ENCODE assay signal across 16 cellular contexts in the genomic region with DNA sequence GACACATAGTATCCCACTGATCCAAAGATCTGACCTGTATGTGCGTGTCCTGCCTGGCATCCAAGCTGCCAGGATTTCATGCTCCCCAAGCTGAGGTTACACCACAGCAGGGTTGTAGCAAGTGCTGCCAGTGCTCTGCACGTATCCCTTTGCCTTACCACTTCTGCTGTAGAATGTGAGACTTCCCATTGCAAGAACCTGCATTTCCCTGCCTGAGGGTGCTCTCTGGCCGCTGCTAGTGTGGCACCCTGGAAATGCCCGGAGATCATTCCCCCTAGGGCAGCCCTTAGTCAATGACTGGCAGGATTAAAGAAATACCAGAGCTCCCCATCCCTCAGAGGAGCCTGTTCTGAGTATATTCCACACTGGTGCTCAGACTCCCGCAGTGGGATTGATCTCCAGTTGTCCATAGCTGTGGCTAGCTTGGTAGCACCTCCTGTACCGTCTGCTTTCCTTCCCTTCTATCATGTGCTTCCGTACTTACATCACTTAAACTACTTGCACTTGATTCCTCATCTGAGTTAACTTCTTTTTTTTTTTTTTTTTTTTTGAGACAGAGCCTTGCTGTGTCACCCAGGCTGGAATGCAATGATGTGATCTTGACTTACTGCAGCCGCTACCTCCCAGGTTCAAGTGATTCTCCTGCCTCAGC.
A peak's percentile ranks its signal among the peaks of the same experiment; 100 is the strongest.
DNase-seq lines count a peak whose midpoint lies in the region; ATAC-seq, FAIRE-seq and TF ChIP-seq lines count a peak whose summit lies in the region.
"Had no signal": no experiment of that assay in that cellular context is flagged by ENCODE, and none has a peak within 500 bp of the region (broad histone marks: within the 10 kb centered on the region; RNA-seq: fewer than 3 reads in every experiment).

No MANE protein-coding gene starts in this region.

- TF ChIP-seq CTCF in foreskin keratinocyte (conservative IDR thresholded peaks at IDR 0.05) (no peak), osteocyte (IDR thresholded peaks at IDR 0.05) (no peak)

- H3K4me1 ChIP-seq in foreskin keratinocyte: peaks cover 7% of the 10 kb centered on the region

- no peaks in the 10 kb centered on the region for H3K9me3 Mint-ChIP-seq in osteocyte (ENCODE audit: unreplicated experiment)
- H3K9me3 Mint-ChIP-seq: activated T-cell treated with anti-CD3 and anti-CD28 coated beads, Interleukin-2, amount 50 U/mL, for 24 hours; H9; naive thymus-derived CD8-positive, alpha-beta T cell had no signal

- peak; percentile 90 for FAIRE-seq in RCC 7860 (lab: Jason Lieb, UNC)

- no peak overlapping the region for H3K4me3 Mint-ChIP-seq in osteocyte (ENCODE audit: unreplicated experiment)
- H3K4me3 Mint-ChIP-seq: activated CD4-positive, alpha-beta T cell treated with anti-CD3 and anti-CD28 coated beads for 36 hours; activated T-cell treated with anti-CD3 and anti-CD28 coated beads, Interleukin-2, amount 50 U/mL, for 24 hours; CD4-positive, CD25-positive, alpha-beta regulatory T cell; H9; naive thymus-derived CD8-positive, alpha-beta T cell had no signal

- peaks cover 30% of the 10 kb centered on the region for H3K4me1 Mint-ChIP-seq in osteocyte (ENCODE audit: unreplicated experiment)

- H3K27me3 Mint-ChIP-seq in osteocyte (ENCODE audit: unreplicated experiment): no peaks in the 10 kb centered on the region
- H3K27me3 Mint-ChIP-seq: activated T-cell treated with anti-CD3 and anti-CD28 coated beads, Interleukin-2, amount 50 U/mL, for 24 hours had no signal

- no peak for ATAC-seq in foreskin keratinocyte
- ATAC-seq: activated CD4-positive, alpha-beta T cell treated with anti-CD3 and anti-CD28 coated beads for 36 hours; naive thymus-derived CD8-positive, alpha-beta T cell had no signal

- DNase-seq in ELF-1 (ENCODE audit: low read depth, low spot score) (peak; percentile 16), RCC 7860 (ENCODE audit: low spot score) (peak; percentile 90), foreskin keratinocyte (peak; percentile 41 to 57), osteocyte (ENCODE audit: extremely low spot score, unreplicated experiment) (peak; percentile 57), SW 1271 (lab: John Stamatoyannopoulos, UW) (no peak), cerebellar nuclear complex (lab: John Stamatoyannopoulos, UW) (no peak), OCI-M2 (lab: John Stamatoyannopoulos, UW; ENCODE audit: unreplicated experiment) (no peak)
- DNase-seq in activated CD4-positive, alpha-beta T cell treated with anti-CD3 and anti-CD28 coated beads for 48 hours: no peak
- DNase-seq: activated CD4-positive, alpha-beta T cell treated with anti-CD3 and anti-CD28 coated beads for 36 hours; activated T-cell treated with anti-CD3 and anti-CD28 coated beads, Interleukin-2, amount 50 U/mL, for 24 hours; CD4-positive, CD25-positive, alpha-beta regulatory T cell; dorsolateral prefrontal cortex; GF-D8; H9; MM.1S; naive thymus-derived CD8-positive, alpha-beta T cell had no signal

- H3K27ac Mint-ChIP-seq in osteocyte (ENCODE audit: unreplicated experiment): no peak overlapping the region
- H3K27ac Mint-ChIP-seq: activated CD4-positive, alpha-beta T cell treated with anti-CD3 and anti-CD28 coated beads for 36 hours; activated T-cell treated with anti-CD3 and anti-CD28 coated beads, Interleukin-2, amount 50 U/mL, for 24 hours; CD4-positive, CD25-positive, alpha-beta regulatory T cell; H9; naive thymus-derived CD8-positive, alpha-beta T cell had no signal

- H3K27ac ChIP-seq in foreskin keratinocyte: no peak overlapping the region

- no peaks in the 10 kb centered on the region for H3K36me3 Mint-ChIP-seq in osteocyte (ENCODE audit: unreplicated experiment)
- H3K36me3 Mint-ChIP-seq: CD4-positive, CD25-positive, alpha-beta regulatory T cell; naive thymus-derived CD8-positive, alpha-beta T cell had no signal

- no peaks in the 10 kb centered on the region for H3K27me3 ChIP-seq in foreskin keratinocyte
- H3K27me3 ChIP-seq: dorsolateral prefrontal cortex had no signal

Comparison
In these comparisons a context has a peak if more than half of its experiments do, and no peak if none do; other contexts are left out.
1. DNase-seq: peak in ELF-1 (single experiment), RCC 7860 (single experiment), foreskin keratinocyte (2 of 2) and osteocyte (single experiment); none in activated CD4-positive, alpha-beta T cell treated with anti-CD3 and anti-CD28 coated beads for 48 hours (single experiment), SW 1271 (0 of 2), cerebellar nuclear complex (0 of 2) and OCI-M2 (single experiment).